1 cellular context compared by ENCODE assay signal in the genomic region with DNA sequence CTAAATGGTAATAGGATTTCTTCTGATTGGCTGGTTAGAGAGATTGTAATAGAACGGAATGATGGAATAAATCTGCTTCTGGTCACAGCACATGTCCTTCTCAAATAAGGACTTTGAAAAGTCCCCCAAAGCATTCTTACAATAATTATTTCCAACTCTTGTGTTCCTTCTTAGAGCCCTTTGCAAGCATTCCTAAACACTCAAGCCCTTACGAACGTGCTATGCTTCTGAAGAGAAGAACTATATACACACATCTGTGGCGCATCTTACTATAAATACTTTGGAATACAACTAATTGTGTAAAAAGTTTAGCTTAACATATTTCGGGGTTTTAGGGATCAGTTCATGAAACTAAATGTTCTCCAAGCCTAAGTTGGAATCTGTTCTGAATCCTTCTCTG.
TF ChIP-seq lines count a peak whose summit lies in the region.

No MANE protein-coding gene starts in this region.

TF ChIP-seq in GM12878, 131 proteins besides CTCF, POLR2A, EP300 and RAD21 (continued from another document):
- TF ChIP-seq, protein P1, sequence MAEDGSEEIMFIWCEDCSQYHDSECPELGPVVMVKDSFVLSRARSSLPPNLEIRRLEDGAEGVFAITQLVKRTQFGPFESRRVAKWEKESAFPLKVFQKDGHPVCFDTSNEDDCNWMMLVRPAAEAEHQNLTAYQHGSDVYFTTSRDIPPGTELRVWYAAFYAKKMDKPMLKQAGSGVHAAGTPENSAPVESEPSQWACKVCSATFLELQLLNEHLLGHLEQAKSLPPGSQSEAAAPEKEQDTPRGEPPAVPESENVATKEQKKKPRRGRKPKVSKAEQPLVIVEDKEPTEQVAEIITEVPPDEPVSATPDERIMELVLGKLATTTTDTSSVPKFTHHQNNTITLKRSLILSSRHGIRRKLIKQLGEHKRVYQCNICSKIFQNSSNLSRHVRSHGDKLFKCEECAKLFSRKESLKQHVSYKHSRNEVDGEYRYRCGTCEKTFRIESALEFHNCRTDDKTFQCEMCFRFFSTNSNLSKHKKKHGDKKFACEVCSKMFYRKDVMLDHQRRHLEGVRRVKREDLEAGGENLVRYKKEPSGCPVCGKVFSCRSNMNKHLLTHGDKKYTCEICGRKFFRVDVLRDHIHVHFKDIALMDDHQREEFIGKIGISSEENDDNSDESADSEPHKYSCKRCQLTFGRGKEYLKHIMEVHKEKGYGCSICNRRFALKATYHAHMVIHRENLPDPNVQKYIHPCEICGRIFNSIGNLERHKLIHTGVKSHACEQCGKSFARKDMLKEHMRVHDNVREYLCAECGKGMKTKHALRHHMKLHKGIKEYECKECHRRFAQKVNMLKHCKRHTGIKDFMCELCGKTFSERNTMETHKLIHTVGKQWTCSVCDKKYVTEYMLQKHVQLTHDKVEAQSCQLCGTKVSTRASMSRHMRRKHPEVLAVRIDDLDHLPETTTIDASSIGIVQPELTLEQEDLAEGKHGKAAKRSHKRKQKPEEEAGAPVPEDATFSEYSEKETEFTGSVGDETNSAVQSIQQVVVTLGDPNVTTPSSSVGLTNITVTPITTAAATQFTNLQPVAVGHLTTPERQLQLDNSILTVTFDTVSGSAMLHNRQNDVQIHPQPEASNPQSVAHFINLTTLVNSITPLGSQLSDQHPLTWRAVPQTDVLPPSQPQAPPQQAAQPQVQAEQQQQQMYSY (CRISPR knock-in tag; IDR thresholded peaks at IDR 0.05): no peak
- TF ChIP-seq MEF2B (IDR thresholded peaks at IDR 0.05; ENCODE audit: partially characterized antibody, poor library complexity, severe bottlenecking) (no peak), FOS (IDR thresholded peaks at IDR 0.05; ENCODE audit: borderline replicate concordance, extremely low read depth, insufficient read length) (no peak), SIX5 (IDR thresholded peaks at IDR 0.05; ENCODE audit: low read depth, low read length, severe bottlenecking) (no peak), ZNF687 (IDR thresholded peaks at IDR 0.05) (no peak), PML (IDR thresholded peaks at IDR 0.05; ENCODE audit: low read length) (no peak), ZNF592 (IDR thresholded peaks at IDR 0.05) (no peak), LARP7 (IDR thresholded peaks at IDR 0.05) (no peak), NKRF (conservative IDR thresholded peaks at IDR 0.05) (no peak), CHD1 (IDR thresholded peaks at IDR 0.05; ENCODE audit: low read depth, low read length) (no peak), NR2F1 (conservative IDR thresholded peaks at IDR 0.05) (no peak), POLR2AphosphoS5 (IDR thresholded peaks at IDR 0.05; ENCODE audit: low read length) (no peak), HDAC2 (IDR thresholded peaks at IDR 0.05) (no peak)
TF ChIP-seq in GM12878: peak in this region for 0.
